In genomic region chr5:60883229-60883628, GRCh38 we compare ENCODE assay signal across 11 cellular contexts. TPM values are rescaled to one million over a fixed set of nuclear protein-coding genes. Genes with fewer than 3 reads are reported as not detected.
DNase-seq lines count a peak whose midpoint lies in the region; ATAC-seq, FAIRE-seq and TF ChIP-seq lines count a peak whose summit lies in the region.
"Had no signal": no experiment of that assay in that cellular context is flagged by ENCODE, and none has a peak within 500 bp of the region (broad histone marks: within the 10 kb centered on the region; RNA-seq: fewer than 3 reads in every experiment).

No MANE protein-coding gene starts in this region.

- H3K9me2 ChIP-seq in OCI-LY1 (ENCODE audit: low read depth, low read length), result no peaks in the 10 kb centered on the region

- H3K9me3 ChIP-seq in OCI-LY1 (ENCODE audit: low read length) (no peaks in the 10 kb centered on the region), pancreas (no peaks in the 10 kb centered on the region)

- intact Hi-C loops in pancreas (cut with DNase I), result no loop called here

- TF ChIP-seq CTCF in 22Rv1 (IDR thresholded peaks at IDR 0.05) (peak; percentile 66), GM10266 (IDR thresholded peaks at IDR 0.05; ENCODE audit: control insufficient read depth, insufficient read depth, low read depth, missing control alignments) (peak; percentile 42), OCI-LY1 (IDR thresholded peaks at IDR 0.05; ENCODE audit: low read length) (peak; percentile 64), pancreas (IDR thresholded peaks at IDR 0.05) (peak in 2 of 4 donors; percentile 13 to 25)

- no peak overlapping the region for H3K9ac ChIP-seq in OCI-LY1 (ENCODE audit: low read length)

- no peaks in the 10 kb centered on the region for H3K4me1 ChIP-seq in OCI-LY1 (ENCODE audit: insufficient read depth, low read length, severe bottlenecking)
- H3K4me1 ChIP-seq in pancreas, result no peaks in the 10 kb centered on the region

- no peaks in the 10 kb centered on the region for H4K20me1 ChIP-seq in OCI-LY1 (ENCODE audit: insufficient read depth, low read length)

- H3K79me2 ChIP-seq in OCI-LY1 (ENCODE audit: insufficient read depth, low read length), result no peaks in the 10 kb centered on the region

- H3K36me3 ChIP-seq in OCI-LY1 (ENCODE audit: insufficient read depth, low read length) (0 out of 2 replicates have a peak, but pooled peaks cover 5% of the 10 kb centered on the region), pancreas (no peaks in the 10 kb centered on the region)

- H3K27me3 ChIP-seq in OCI-LY1 (ENCODE audit: insufficient read depth, low read length), result no peaks in the 10 kb centered on the region
- H3K27me3 ChIP-seq in pancreas, result no peaks in the 10 kb centered on the region

- H2AFZ ChIP-seq in OCI-LY1 (ENCODE audit: low read length), result no peak overlapping the region

- peak; percentile 19 for DNase-seq in GM10266 (ENCODE audit: extremely low spot score)
- DNase-seq in fibroblast of peridontal ligament (ENCODE audit: extremely low read depth), result peak; percentile 11
- DNase-seq in Ammon's horn (ENCODE audit: low spot score), result no peak
- DNase-seq in caudate nucleus (lab: John Stamatoyannopoulos, UW), result no peak
- no peak for DNase-seq in pancreas
- no peak for DNase-seq in LoVo (ENCODE audit: low spot score)
- DNase-seq: central memory CD4-positive, alpha-beta T cell; DMS79; SW 1271 had no signal

- no peak for FAIRE-seq in pancreas (lab: Jason Lieb, UNC)

- no peak overlapping the region for H3K4me2 ChIP-seq in OCI-LY1 (ENCODE audit: low read length)

- ATAC-seq in pancreas, result no peak

- H3K4me3 ChIP-seq in OCI-LY1 (ENCODE audit: low read depth, low read length, poor library complexity, severe bottlenecking) (no peak overlapping the region), pancreas (no peak overlapping the region)

- H3K27ac ChIP-seq in 22Rv1 (no peak overlapping the region), OCI-LY1 (ENCODE audit: low read depth, low read length, poor library complexity, severe bottlenecking) (no peak overlapping the region), caudate nucleus (ENCODE audit: low read depth, low read length) (no peak overlapping the region), pancreas (no peak overlapping the region)

- H3F3A ChIP-seq in OCI-LY1 (ENCODE audit: insufficient read depth, low read length), result no peaks in the 10 kb centered on the region

RNA-seq across cellular contexts. Expression of gene ELOVL7, which starts 39.2 kb away (rescaled TPM):
- 10 to 100 TPM in 2 of 6 donors, 1 to 10 TPM in 4; 6.1 to 11.1 (median 6.8) TPM for total RNA-seq in pancreas
- polyA plus RNA-seq in pancreas, result 1 to 10 TPM; 3.4 to 4.4 TPM

Comparison
In these comparisons a context has a peak if more than half of its experiments do, and no peak if none do; other contexts are left out.
1. DNase-seq: peak in GM10266 (single experiment) and fibroblast of peridontal ligament (single experiment); none in Ammon's horn (single experiment), caudate nucleus (0 of 61), pancreas (0 of 6) and LoVo (single experiment).